10 cellular contexts compared by ENCODE assay signal in the genomic region with DNA sequence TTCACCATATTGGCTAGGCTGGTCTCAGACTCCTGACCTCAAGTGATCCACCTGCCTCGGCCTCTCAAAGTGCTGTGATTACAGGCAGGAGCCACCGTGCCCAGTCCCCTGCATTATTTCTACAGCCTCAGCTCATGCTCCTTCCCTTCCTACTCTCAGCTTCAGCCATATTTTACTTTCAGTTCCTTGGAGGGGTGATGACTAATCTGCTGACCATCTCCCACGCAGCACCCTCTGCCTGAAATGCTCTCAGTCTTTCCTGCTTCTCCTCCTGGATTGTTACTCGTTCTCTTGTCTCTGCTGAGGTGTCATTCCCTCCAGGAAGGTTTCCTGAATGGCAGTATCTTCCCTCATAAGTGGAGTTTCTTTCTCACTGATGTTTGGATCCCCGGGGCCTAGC.
DNase-seq lines count a peak whose midpoint lies in the region; ATAC-seq, FAIRE-seq and TF ChIP-seq lines count a peak whose summit lies in the region.
"Had no signal": no experiment of that assay in that cellular context is flagged by ENCODE, and none has a peak within 500 bp of the region (broad histone marks: within the 10 kb centered on the region; RNA-seq: fewer than 3 reads in every experiment).

No MANE protein-coding gene starts in this region.

- TF ChIP-seq POLR2A in endothelial cell of umbilical vein (IDR thresholded peaks at IDR 0.05; ENCODE audit: low read depth, low read length), result no peak
- TF ChIP-seq POLR2A in sigmoid colon (IDR thresholded peaks at IDR 0.05), result no peak

- H3K9ac ChIP-seq in endothelial cell of umbilical vein (replicated peaks; ENCODE audit: extremely low read depth, insufficient read depth, low read length), result no peak overlapping the region

- intact Hi-C loops in endothelial cell of umbilical vein (cut with micrococcal nuclease) (no loop called here), sigmoid colon (cut with DNase I) (no loop called here)

- H3K4me3 ChIP-seq in endothelial cell of umbilical vein (replicated peaks in 1 of 3; ENCODE audit: insufficient read depth in 1 of 3, low read depth in 1 of 3, low read length in 3 of 3), result no peak overlapping the region
- H3K4me3 ChIP-seq in thoracic aorta, result peak overlapping the region; percentile 27
- no peak overlapping the region for H3K4me3 ChIP-seq in sigmoid colon

- H3K27ac Mint-ChIP-seq in endothelial cell (ENCODE audit: unreplicated experiment), result no peak overlapping the region

- H3K9me3 ChIP-seq in endothelial cell of umbilical vein (replicated peaks; ENCODE audit: control insufficient read depth, insufficient read depth, low read length), result no peaks in the 10 kb centered on the region
- no peaks in the 10 kb centered on the region for H3K9me3 ChIP-seq in thoracic aorta
- H3K9me3 ChIP-seq in sigmoid colon, result no peaks in the 10 kb centered on the region

- no peak overlapping the region for H3K27ac ChIP-seq in endothelial cell of umbilical vein (ENCODE audit: insufficient read depth, low read depth, low read length)
- H3K27ac ChIP-seq in thoracic aorta, result peak overlapping the region in 1 of 2 donors; percentile 21
- peak overlapping the region in 1 of 4 donors; percentile 3 for H3K27ac ChIP-seq in sigmoid colon
- H3K27ac ChIP-seq: WERI-Rb-1 had no signal

- H3K79me2 ChIP-seq in endothelial cell of umbilical vein (ENCODE audit: control insufficient read depth, insufficient read depth, low read length), result no peaks in the 10 kb centered on the region

- CTCF ChIA-PET in endothelial cell of umbilical vein (lab: Charles Lee), result no interaction called here

- no peak overlapping the region for H3K4me3 Mint-ChIP-seq in endothelial cell (ENCODE audit: unreplicated experiment)

- H3K4me2 ChIP-seq in endothelial cell of umbilical vein (ENCODE audit: insufficient read depth, low read length), result no peak overlapping the region

- dilution Hi-C loops in endothelial cell of umbilical vein (cut with MboI; ENCODE audit: extremely low pct_ligation_motif_present, low sequenced_read_pairs), result no loop called here

- TF ChIP-seq CTCF in endothelial cell of umbilical vein (IDR thresholded peaks at IDR 0.05; ENCODE audit: extremely low read depth in 1 of 2, insufficient read depth in 1 of 2, low read depth in 1 of 2, low read length in 2 of 2), result no peak
- no peak for TF ChIP-seq CTCF in thoracic aorta (IDR thresholded peaks at IDR 0.05)
- TF ChIP-seq CTCF in endothelial cell (IDR thresholded peaks at IDR 0.05; ENCODE audit: unreplicated experiment), result no peak
- TF ChIP-seq CTCF in sigmoid colon (IDR thresholded peaks at IDR 0.05), result no peak

- FAIRE-seq in endothelial cell of umbilical vein (lab: Jason Lieb, UNC), result peak; percentile 86
- FAIRE-seq: GM18507 had no signal

- H2AFZ ChIP-seq in endothelial cell of umbilical vein (ENCODE audit: low read depth, low read length), result peak overlapping the region; percentile 88

- no peaks in the 10 kb centered on the region for H3K27me3 ChIP-seq in endothelial cell of umbilical vein (ENCODE audit: control insufficient read depth in 2 of 2, insufficient read depth in 2 of 2, low read length in 2 of 2)
- H3K27me3 ChIP-seq in thoracic aorta (replicated peaks; ENCODE audit: insufficient read depth), result no peaks in the 10 kb centered on the region
- H3K27me3 ChIP-seq in sigmoid colon, result no peaks in the 10 kb centered on the region

- WGBS in sigmoid colon, 2 donors, result 77 to 86% methylated on average over 5 of the region's 5 CpGs

- H3K4me1 ChIP-seq in endothelial cell of umbilical vein (ENCODE audit: control insufficient read depth, extremely low read depth, insufficient read depth, low read length) (no peaks in the 10 kb centered on the region), thoracic aorta (ENCODE audit: control insufficient read depth in 1 of 2, low read depth in 2 of 2) (no peaks in the 10 kb centered on the region), sigmoid colon (no peaks in the 10 kb centered on the region)

- H3K36me3 Mint-ChIP-seq in endothelial cell (ENCODE audit: low read depth, unreplicated experiment), result no peaks in the 10 kb centered on the region

- no peaks in the 10 kb centered on the region for H3K27me3 Mint-ChIP-seq in endothelial cell (ENCODE audit: unreplicated experiment)

- no peak for TF ChIP-seq EP300 in sigmoid colon (IDR thresholded peaks at IDR 0.05)

- H3K9me1 ChIP-seq in endothelial cell of umbilical vein (replicated peaks; ENCODE audit: control insufficient read depth, extremely low read depth, insufficient read depth, low read length), result no peaks in the 10 kb centered on the region

- H3K36me3 ChIP-seq in endothelial cell of umbilical vein (ENCODE audit: control insufficient read depth in 2 of 2, extremely low read depth in 1 of 2, insufficient read depth in 2 of 2, low read length in 2 of 2) (no peaks in the 10 kb centered on the region), thoracic aorta (no peaks in the 10 kb centered on the region), sigmoid colon (no peaks in the 10 kb centered on the region)
- H3K36me3 ChIP-seq: WERI-Rb-1 had no signal

- ATAC-seq in GM21529 (IDR thresholded peaks at IDR 0.05; ENCODE audit: unreplicated experiment) (peak; percentile 66), thoracic aorta (ENCODE audit: insufficient number of reproducible peaks, low FRiP score, low read depth) (no peak)

- H3K4me1 Mint-ChIP-seq in endothelial cell (ENCODE audit: unreplicated experiment), result peaks cover 6% of the 10 kb centered on the region

- POLR2A ChIA-PET in endothelial cell of umbilical vein (lab: Charles Lee), result no interaction called here

- DNase-seq in NCI-H460 (ENCODE audit: extremely low read depth, low read depth) (peak; percentile 2), endothelial cell of umbilical vein (ENCODE audit: low read depth, low spot score) (no peak), thoracic aorta (ENCODE audit: low spot score) (no peak), endothelial cell (ENCODE audit: low spot score) (no peak), sigmoid colon (no peak)
- no peak for DNase-seq in NK-92 treated with Interleukin-12 subunit alpha and Interleukin-12 subunit beta, amount 100 ng/mL, for 24 hours (lab: John Stamatoyannopoulos, UW)
- DNase-seq: nucleus accumbens, WERI-Rb-1 had no signal

- no TSS peak for BruUV-seq in endothelial cell of umbilical vein (replicated peaks; lab: Mats Ljungman, UMichigan)

- no peaks in the 10 kb centered on the region for H3K9me3 Mint-ChIP-seq in endothelial cell (ENCODE audit: unreplicated experiment)

- H4K20me1 ChIP-seq in endothelial cell of umbilical vein (replicated peaks; ENCODE audit: control insufficient read depth, extremely low read depth, insufficient read depth, low read length), result no peaks in the 10 kb centered on the region

TF ChIP-seq in endothelial cell of umbilical vein, 7 proteins besides CTCF, POLR2A, EP300 and RAD21:
- TF ChIP-seq POLR2AphosphoS5 (IDR thresholded peaks at IDR 0.05; ENCODE audit: insufficient read depth, low read depth, low read length) (no peak), GATA2 (IDR thresholded peaks at IDR 0.05; ENCODE audit: insufficient read depth, insufficient read length, low read depth, low read length) (no peak), MYC (IDR thresholded peaks at IDR 0.05; ENCODE audit: low read depth, low read length) (no peak), JUN (IDR thresholded peaks at IDR 0.05; ENCODE audit: borderline replicate concordance, insufficient read depth, insufficient read length, low read depth) (no peak), EZH2 (IDR thresholded peaks at IDR 0.05; ENCODE audit: borderline replicate concordance, low read depth, low read length, severe bottlenecking) (no peak), FOS (IDR thresholded peaks at IDR 0.05; ENCODE audit: borderline replicate concordance, insufficient read depth, low read length) (no peak)
- TF ChIP-seq, protein P1, sequence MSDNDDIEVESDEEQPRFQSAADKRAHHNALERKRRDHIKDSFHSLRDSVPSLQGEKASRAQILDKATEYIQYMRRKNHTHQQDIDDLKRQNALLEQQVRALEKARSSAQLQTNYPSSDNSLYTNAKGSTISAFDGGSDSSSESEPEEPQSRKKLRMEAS (IDR thresholded peaks at IDR 0.05; ENCODE audit: insufficient read depth, insufficient read length), result no peak
TF ChIP-seq in endothelial cell of umbilical vein: peak in this region for 0.
